In genomic region chr16:56274369-56274768, GRCh38 we compare ENCODE assay signal across 23 cellular contexts.
DNase-seq lines count a peak whose midpoint lies in the region; ATAC-seq and TF ChIP-seq lines count a peak whose summit lies in the region.
"Had no signal": no experiment of that assay in that cellular context is flagged by ENCODE, and none has a peak within 500 bp of the region (broad histone marks: within the 10 kb centered on the region; RNA-seq: fewer than 3 reads in every experiment).

No MANE protein-coding gene starts in this region.

- no peak overlapping the region for H3K27ac ChIP-seq in HEK293 (ENCODE audit: extremely low read depth, low read depth, low read length)
- peak overlapping the region; percentile 0 for H3K27ac ChIP-seq in angular gyrus (ENCODE audit: low read depth, low read length)
- peak overlapping the region; percentile 32 for H3K27ac ChIP-seq in cingulate gyrus (ENCODE audit: low read depth, low read length)
- peak overlapping the region; percentile 53 for H3K27ac ChIP-seq in temporal lobe (ENCODE audit: low read depth, low read length)
- H3K27ac ChIP-seq: A549; BLaER1 treated with 17β-estradiol and CSF1 and Interleukin-3, amounts not matched to agents 10 nM and 100 nM had no signal

- CTCF ChIA-PET in HEK293 (lab: Yijun Ruan, JAX), result no interaction called here

- H3K4me1 ChIP-seq in HEK293 (ENCODE audit: control insufficient read depth, insufficient read depth, low read length), result no peaks in the 10 kb centered on the region
- H3K4me1 ChIP-seq: A549 had no signal

- no peak for DNase-seq in SHP77 (lab: John Stamatoyannopoulos, UW)
- DNase-seq: 8988T; ACHN; AML-193; BE2C; CD4-positive, alpha-beta T cell; CD8-positive, alpha-beta memory T cell; DMS 273 treated with DMSO at 0.1 percent for 48 hours; DMS79; GDM1; H9; HFFc6 had no signal

- H3K4me3 ChIP-seq in HEK293 (ENCODE audit: low read depth, low read length), result no peak overlapping the region
- H3K4me3 ChIP-seq: A549; BLaER1 treated with 17β-estradiol and CSF1 and Interleukin-3, amounts not matched to agents 10 nM and 100 nM; GM12878; GM23338 had no signal

- POLR2A ChIA-PET in HEK293 (lab: Yijun Ruan, JAX), result no interaction called here

- H3K36me3 ChIP-seq in HEK293 (ENCODE audit: control insufficient read depth in 2 of 2, insufficient read depth in 1 of 2, low read length in 2 of 2), result no peaks in the 10 kb centered on the region
- H3K36me3 ChIP-seq: BLaER1 treated with 17β-estradiol and CSF1 and Interleukin-3, amounts not matched to agents 10 nM and 100 nM had no signal

- TF ChIP-seq CTCF in HEK293 (tag by site-specific recombination; IDR thresholded peaks at IDR 0.05), result no peak

- ATAC-seq in HG03521 (IDR thresholded peaks at IDR 0.05; ENCODE audit: unreplicated experiment) (no peak), GM21723 (IDR thresholded peaks at IDR 0.05; ENCODE audit: unreplicated experiment) (no peak)
- ATAC-seq: A549, GM12878, GM23338, HCT116 had no signal

- no peaks in the 10 kb centered on the region for H3K9me3 ChIP-seq in HEK293 (ENCODE audit: control insufficient read depth, insufficient read depth, low read depth, low read length)
- H3K9me3 ChIP-seq: BE2C had no signal

TF ChIP-seq in HEK293, 187 proteins besides CTCF, POLR2A, EP300 and RAD21:
- TF ChIP-seq ZNF10 (tag by site-specific recombination; IDR thresholded peaks at IDR 0.05) (peak; percentile 30; the same call in 1 of the 2 replicates), ZBTB21 (tag by site-specific recombination; IDR thresholded peaks at IDR 0.05) (no peak)
TF ChIP-seq in HEK293: peak in this region for 1.
